In genomic region chr18:42882146-42882545, GRCh38 we compare ENCODE assay signal across 21 cellular contexts.
"Had no signal": no experiment of that assay in that cellular context is flagged by ENCODE, and none has a peak within 500 bp of the region (broad histone marks: within the 10 kb centered on the region; RNA-seq: fewer than 3 reads in every experiment).

No MANE protein-coding gene starts in this region.

- H3K4me3 Mint-ChIP-seq: activated CD4-positive, alpha-beta memory T cell treated with anti-CD3 and anti-CD28 coated beads for 36 hours; activated CD4-positive, alpha-beta T cell treated with anti-CD3 and anti-CD28 coated beads, Interleukin-2, amount 10 ng/mL, durations not matched to agents 7 days and 5 days; activated naive CD4-positive, alpha-beta T cell treated with anti-CD3 and anti-CD28 coated beads, Interleukin-2, amount 10 ng/mL, durations not matched to agents 7 days and 5 days; activated naive CD8-positive, alpha-beta T cell treated with anti-CD3 and anti-CD28 coated beads for 36 hours; activated T-cell treated with anti-CD3 and anti-CD28 coated beads, Interleukin-2, amount 50 U/mL, for 4 hours; activated T-helper 17 cell treated with anti-CD3 and anti-CD28 coated beads, Interleukin-2, amount 50 U/mL, for 72 hours; T-helper 17 cell had no signal

- H3K27me3 Mint-ChIP-seq: activated CD4-positive, alpha-beta memory T cell treated with anti-CD3 and anti-CD28 coated beads for 36 hours; activated CD4-positive, alpha-beta T cell treated with anti-CD3 and anti-CD28 coated beads, Interleukin-2, amount 10 ng/mL, durations not matched to agents 7 days and 5 days; activated naive CD4-positive, alpha-beta T cell treated with anti-CD3 and anti-CD28 coated beads, Interleukin-2, amount 10 ng/mL, durations not matched to agents 7 days and 5 days; activated naive CD8-positive, alpha-beta T cell treated with anti-CD3 and anti-CD28 coated beads for 36 hours; activated T-helper 17 cell treated with anti-CD3 and anti-CD28 coated beads, Interleukin-2, amount 50 U/mL, for 72 hours; T-helper 17 cell had no signal

- H3K36me3 Mint-ChIP-seq: activated CD4-positive, alpha-beta memory T cell treated with anti-CD3 and anti-CD28 coated beads for 36 hours; activated naive CD4-positive, alpha-beta T cell treated with anti-CD3 and anti-CD28 coated beads, Interleukin-2, amount 10 ng/mL, durations not matched to agents 7 days and 5 days; activated naive CD8-positive, alpha-beta T cell treated with anti-CD3 and anti-CD28 coated beads for 36 hours had no signal

- DNase-seq: activated CD4-positive, alpha-beta memory T cell treated with anti-CD3 and anti-CD28 coated beads for 36 hours; activated CD4-positive, alpha-beta T cell treated with anti-CD3 and anti-CD28 coated beads, Interleukin-2, amount 10 ng/mL, durations not matched to agents 7 days and 5 days; activated CD4-positive, CD25-positive, alpha-beta regulatory T cell; activated CD8-positive, alpha-beta memory T cell treated with anti-CD3 and anti-CD28 coated beads for 24 hours; activated gamma-delta T cell treated with Interleukin-2 at 50 U/mL for 16 hours; activated naive CD4-positive, alpha-beta T cell treated with anti-CD3 and anti-CD28 coated beads, Interleukin-2, amount 10 ng/mL, durations not matched to agents 7 days and 5 days; activated naive CD8-positive, alpha-beta T cell treated with anti-CD3 and anti-CD28 coated beads for 36 hours; activated T-cell treated with anti-CD3 and anti-CD28 coated beads, Interleukin-2, amount 50 U/mL, for 4 hours; cerebellar nuclear complex; NCI-H1092; NCI-H1417; NCI-H1930; NCI-H345; NCI-H510A; NCI-H526 treated with DMSO at 0.1 percent for 48 hours; NK-92 treated with Interleukin-12 subunit alpha and Interleukin-12 subunit beta, amount 100 ng/mL, for 24 hours; Peyer's patch; Right ventricle myocardium superior; T-helper 17 cell; T1000 had no signal

- H3K4me1 Mint-ChIP-seq: activated CD4-positive, alpha-beta T cell treated with anti-CD3 and anti-CD28 coated beads, Interleukin-2, amount 10 ng/mL, durations not matched to agents 7 days and 5 days; activated naive CD4-positive, alpha-beta T cell treated with anti-CD3 and anti-CD28 coated beads, Interleukin-2, amount 10 ng/mL, durations not matched to agents 7 days and 5 days; activated naive CD8-positive, alpha-beta T cell treated with anti-CD3 and anti-CD28 coated beads for 36 hours; activated T-helper 17 cell treated with anti-CD3 and anti-CD28 coated beads, Interleukin-2, amount 50 U/mL, for 72 hours; T-helper 17 cell had no signal

- H3K27ac Mint-ChIP-seq: activated CD4-positive, alpha-beta memory T cell treated with anti-CD3 and anti-CD28 coated beads for 36 hours; activated CD4-positive, alpha-beta T cell treated with anti-CD3 and anti-CD28 coated beads, Interleukin-2, amount 10 ng/mL, durations not matched to agents 7 days and 5 days; activated naive CD4-positive, alpha-beta T cell treated with anti-CD3 and anti-CD28 coated beads, Interleukin-2, amount 10 ng/mL, durations not matched to agents 7 days and 5 days; activated naive CD8-positive, alpha-beta T cell treated with anti-CD3 and anti-CD28 coated beads for 36 hours; activated T-helper 17 cell treated with anti-CD3 and anti-CD28 coated beads, Interleukin-2, amount 50 U/mL, for 72 hours; T-helper 17 cell had no signal
